In genomic region chr20:32512047-32512385, GRCh38 we compare ENCODE assay signal across 17 cellular contexts.
DNase-seq lines count a peak whose midpoint lies in the region; ATAC-seq and TF ChIP-seq lines count a peak whose summit lies in the region.
"Had no signal": no experiment of that assay in that cellular context is flagged by ENCODE, and none has a peak within 500 bp of the region (broad histone marks: within the 10 kb centered on the region; RNA-seq: fewer than 3 reads in every experiment).

No MANE protein-coding gene starts in this region.

- H3K9me3 ChIP-seq in BLaER1 (no peaks in the 10 kb centered on the region), Caco-2 (no peaks in the 10 kb centered on the region), mesodermal cell (ENCODE audit: control insufficient read depth, low read length) (no peaks in the 10 kb centered on the region)
- H3K9me3 ChIP-seq: right lobe of liver, stomach had no signal

- DNase-seq in Caco-2 = no peak
- no peak for DNase-seq in left ventricle myocardium superior
- DNase-seq in islet precursor cell = no peak
- no peak for DNase-seq in GM03348 (ENCODE audit: low spot score)
- DNase-seq: EL, hypothalamus, kidney glomerular epithelial cell, MV-4-11, NCI-H2029 treated with DMSO at 0.1 percent for 48 hours, occipital lobe, stomach, WERI-Rb-1 had no signal

- H3K36me3 ChIP-seq in BLaER1 (peaks cover 34% of the 10 kb centered on the region), Caco-2 (ENCODE audit: control insufficient read depth, insufficient read depth, low read length) (no peaks in the 10 kb centered on the region), mesodermal cell (ENCODE audit: control insufficient read depth, insufficient read depth, low read length) (no peaks in the 10 kb centered on the region)
- H3K36me3 ChIP-seq: right lobe of liver, stomach had no signal

- peak overlapping the region; percentile 80; the same call in 1 of the 2 replicates for H3K9ac ChIP-seq in BLaER1

- no TSS peak for BruUV-seq in Caco-2 (replicated peaks; lab: Mats Ljungman, UMichigan)

- 88 to 89% methylated on average over 3 of the region's 3 CpGs for WGBS in mesodermal cell (ENCODE audit: insufficient coverage in 2 of 2), 2 experiments

- H3K36me3 Mint-ChIP-seq in Caco-2 (ENCODE audit: insufficient read depth, unreplicated experiment) = peaks cover 10% of the 10 kb centered on the region
- peaks cover 60% of the 10 kb centered on the region for H3K36me3 Mint-ChIP-seq in activated T-helper 17 cell treated with anti-CD3 and anti-CD28 coated beads, Interleukin-2, amount 50 U/mL, for 72 hours (ENCODE audit: low read depth)

- no peaks in the 10 kb centered on the region for H3K9me3 Mint-ChIP-seq in Caco-2 (ENCODE audit: unreplicated experiment)
- H3K9me3 Mint-ChIP-seq in activated T-helper 17 cell treated with anti-CD3 and anti-CD28 coated beads, Interleukin-2, amount 50 U/mL, for 72 hours = no peaks in the 10 kb centered on the region

- no peaks in the 10 kb centered on the region for H4K20me1 ChIP-seq in BLaER1

- POLR2A ChIA-PET in Caco-2 (lab: Charles Lee) = no interaction called here

- H3K4me1 ChIP-seq in BLaER1 (peaks cover 100% of the 10 kb centered on the region), Caco-2 (peaks cover 48% of the 10 kb centered on the region), mesodermal cell (ENCODE audit: control insufficient read depth, insufficient read depth, low read length, poor library complexity, severe bottlenecking) (peaks cover 33% of the 10 kb centered on the region)

- no peak for TF ChIP-seq CTCF in Caco-2 (IDR thresholded peaks at IDR 0.05; ENCODE audit: insufficient read depth in 1 of 2, low read depth in 1 of 2, low read length in 1 of 2, severe bottlenecking in 1 of 2, unreplicated experiment in 1 of 2)

- H3K27ac ChIP-seq in BLaER1 (peak overlapping the region; percentile 93; the same call in 1 of the 2 replicates), mesodermal cell (ENCODE audit: low read depth, low read length, severe bottlenecking) (peak overlapping the region; percentile 78)
- H3K27ac ChIP-seq: WERI-Rb-1 had no signal

- H3K27me3 Mint-ChIP-seq in Caco-2 (ENCODE audit: insufficient read depth, unreplicated experiment) = no peaks in the 10 kb centered on the region
- H3K27me3 Mint-ChIP-seq in activated T-helper 17 cell treated with anti-CD3 and anti-CD28 coated beads, Interleukin-2, amount 50 U/mL, for 72 hours = no peaks in the 10 kb centered on the region

- H3K27me3 ChIP-seq in BLaER1 (no peaks in the 10 kb centered on the region), Caco-2 (replicated peaks; ENCODE audit: control insufficient read depth, insufficient read depth, low read length) (no peaks in the 10 kb centered on the region)
- H3K27me3 ChIP-seq: right lobe of liver, stomach had no signal

- ATAC-seq in activated T-helper 17 cell treated with anti-CD3 and anti-CD28 coated beads, Interleukin-2, amount 50 U/mL, for 72 hours (replicated peaks) = no peak
- no peak for ATAC-seq in GM19351 (IDR thresholded peaks at IDR 0.05; ENCODE audit: unreplicated experiment)
- ATAC-seq in left ventricle myocardium superior = no peak
- ATAC-seq: right lobe of liver had no signal

- H3K4me1 Mint-ChIP-seq in Caco-2 (ENCODE audit: low read depth, unreplicated experiment) = peaks cover 42% of the 10 kb centered on the region
- peaks cover 53% of the 10 kb centered on the region for H3K4me1 Mint-ChIP-seq in activated T-helper 17 cell treated with anti-CD3 and anti-CD28 coated beads, Interleukin-2, amount 50 U/mL, for 72 hours

- H3K4me2 ChIP-seq in BLaER1 = peak overlapping the region; percentile 98

- peak overlapping the region; percentile 79 for H3K27ac Mint-ChIP-seq in Caco-2 (ENCODE audit: unreplicated experiment)
- H3K27ac Mint-ChIP-seq in activated T-helper 17 cell treated with anti-CD3 and anti-CD28 coated beads, Interleukin-2, amount 50 U/mL, for 72 hours = peak overlapping the region; percentile 85

- H3K4me3 Mint-ChIP-seq in Caco-2 (ENCODE audit: unreplicated experiment) = peak overlapping the region; percentile 32
- H3K4me3 Mint-ChIP-seq in activated T-helper 17 cell treated with anti-CD3 and anti-CD28 coated beads, Interleukin-2, amount 50 U/mL, for 72 hours = peak overlapping the region; percentile 74

- CTCF ChIA-PET in Caco-2 (lab: Charles Lee) = interaction anchor here (1.5 kb wide), 2 partner anchors 27 to 37 kb away, joined by 6 to 8 read pairs; no protein-coding TSS in a partner anchor

- intact Hi-C loops in Caco-2 (cut with micrococcal nuclease; ENCODE audit: unreplicated experiment) = no loop called here
- intact Hi-C loops in left ventricle myocardium superior (cut with micrococcal nuclease) = no loop called here

- H3K4me3 ChIP-seq in BLaER1 (peak overlapping the region; percentile 59; the same call in 1 of the 2 replicates), Caco-2 (ENCODE audit: low read depth, low read length) (no peak overlapping the region), mesodermal cell (ENCODE audit: extremely low read depth, insufficient read depth, low read length, poor library complexity, severe bottlenecking) (no peak overlapping the region)
- H3K4me3 ChIP-seq: right lobe of liver, stomach had no signal
